In the genomic region with DNA sequence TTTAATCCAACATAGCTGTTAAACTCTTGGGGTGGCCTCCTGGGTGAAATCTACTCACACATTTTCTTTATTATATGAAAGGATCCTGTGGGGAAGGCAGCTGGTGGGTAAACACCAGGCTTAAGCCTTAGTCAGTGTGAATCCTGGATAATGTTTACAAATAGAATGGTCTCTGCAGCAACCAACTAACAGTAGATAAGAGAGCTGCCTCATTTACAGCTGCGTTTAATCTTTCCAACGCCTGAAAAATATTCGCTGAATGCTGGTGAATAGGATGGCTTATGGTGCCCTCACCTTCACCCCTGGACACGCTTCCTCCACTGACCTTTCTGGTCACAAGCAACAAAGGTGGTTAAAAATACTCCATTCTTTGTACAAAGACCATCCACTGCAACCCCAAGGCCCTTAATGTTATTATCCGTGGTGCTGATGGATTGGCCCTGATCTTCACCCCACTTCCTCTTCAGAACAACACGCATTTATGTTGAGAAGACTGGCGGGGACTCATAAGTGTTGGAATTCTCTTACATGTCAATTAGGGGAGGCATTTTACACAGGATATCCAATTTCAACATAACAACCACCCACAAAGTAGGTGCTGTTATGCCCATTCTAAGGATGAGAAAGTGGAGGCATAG, we compare ENCODE assay signal across 14 cellular contexts.
DNase-seq lines count a peak whose midpoint lies in the region; ATAC-seq and TF ChIP-seq lines count a peak whose summit lies in the region.
"Had no signal": no experiment of that assay in that cellular context is flagged by ENCODE, and none has a peak within 500 bp of the region (broad histone marks: within the 10 kb centered on the region; RNA-seq: fewer than 3 reads in every experiment).

No MANE protein-coding gene starts in this region.

- no peak overlapping the region for H4K8ac ChIP-seq in mesendoderm (ENCODE audit: low read depth, low read length)

- H3K4me3 ChIP-seq in fibroblast of pulmonary artery (replicated peaks; ENCODE audit: low read depth, low read length) (no peak overlapping the region), mesendoderm (ENCODE audit: low read length) (no peak overlapping the region)
- H3K4me3 ChIP-seq: tibial artery had no signal

- peaks cover 3% of the 10 kb centered on the region for H3K4me1 ChIP-seq in mesendoderm (ENCODE audit: control insufficient read depth, low read depth, low read length)
- H3K4me1 ChIP-seq: tibial artery had no signal

- no CpG with 5 or more reads among the region's 7 CpGs for WGBS in mesendoderm (ENCODE audit: extremely low coverage, insufficient coverage, low lambda C conversion rate)

- no peak overlapping the region for H3K23ac ChIP-seq in mesendoderm (ENCODE audit: low read length)

- no peak overlapping the region for H2BK120ac ChIP-seq in mesendoderm (ENCODE audit: low read depth, low read length)

- H3K27me3 ChIP-seq in mesendoderm (ENCODE audit: insufficient read depth, low read length, poor library complexity): no peaks in the 10 kb centered on the region
- H3K27me3 ChIP-seq: tibial artery had no signal

- no peaks in the 10 kb centered on the region for H3K79me1 ChIP-seq in mesendoderm (ENCODE audit: low read length)

- no peak for ATAC-seq in GM21576 (IDR thresholded peaks at IDR 0.05; ENCODE audit: unreplicated experiment)
- no peak for ATAC-seq in HG02759 (IDR thresholded peaks at IDR 0.05; ENCODE audit: unreplicated experiment)
- no peak for ATAC-seq in GM21360 (IDR thresholded peaks at IDR 0.05; ENCODE audit: unreplicated experiment)

- H2BK15ac ChIP-seq in mesendoderm (replicated peaks; ENCODE audit: low read depth): no peak overlapping the region

- no peak overlapping the region for H3K4ac ChIP-seq in mesendoderm (ENCODE audit: low read depth, low read length)

- H3K79me2 ChIP-seq in mesendoderm (ENCODE audit: control insufficient read depth, insufficient read depth, low read length): no peaks in the 10 kb centered on the region

- no peak overlapping the region for H2BK5ac ChIP-seq in mesendoderm (ENCODE audit: low read length)

- H3K27ac ChIP-seq in mesendoderm (ENCODE audit: low read depth, low read length): no peak overlapping the region
- H3K27ac ChIP-seq: tibial artery, VCaP had no signal

- H3K18ac ChIP-seq in mesendoderm (ENCODE audit: low read length): no peak overlapping the region

- peak; percentile 28 for DNase-seq in COR-L47 (lab: John Stamatoyannopoulos, UW)
- peak; percentile 33 for DNase-seq in NCI-H1417 treated with DMSO at 0.1 percent for 48 hours (lab: John Stamatoyannopoulos, UW)
- peak; percentile 31 for DNase-seq in fibroblast of pulmonary artery (ENCODE audit: low read depth)
- DNase-seq in mesendoderm: peak; percentile 93
- no peak for DNase-seq in activated naive CD4-positive, alpha-beta T cell treated with Interleukin-2 at 50 U/mL for 16 hours
- DNase-seq: activated naive CD4-positive, alpha-beta T cell; DMS153; IMR-90; occipital lobe; tibial artery had no signal

- H2AK5ac ChIP-seq in mesendoderm (ENCODE audit: low read length): no peak overlapping the region

- H3K36me3 ChIP-seq in mesendoderm (ENCODE audit: control insufficient read depth, insufficient read depth, low read length): no peaks in the 10 kb centered on the region
- H3K36me3 ChIP-seq: tibial artery had no signal

- no peak overlapping the region for H4K5ac ChIP-seq in mesendoderm (ENCODE audit: low read length)

- H3K56ac ChIP-seq in mesendoderm (ENCODE audit: low read length): no peak overlapping the region

- TF ChIP-seq CTCF in fibroblast of pulmonary artery (IDR thresholded peaks at IDR 0.05; ENCODE audit: low read length, missing control alignments): no peak

- H3K4me2 ChIP-seq in mesendoderm (ENCODE audit: low read length): no peak overlapping the region

- no peak overlapping the region for H3K9ac ChIP-seq in mesendoderm (ENCODE audit: low read length)
